Comparison of ENCODE assay signal across 17 cellular contexts in the genomic region with DNA sequence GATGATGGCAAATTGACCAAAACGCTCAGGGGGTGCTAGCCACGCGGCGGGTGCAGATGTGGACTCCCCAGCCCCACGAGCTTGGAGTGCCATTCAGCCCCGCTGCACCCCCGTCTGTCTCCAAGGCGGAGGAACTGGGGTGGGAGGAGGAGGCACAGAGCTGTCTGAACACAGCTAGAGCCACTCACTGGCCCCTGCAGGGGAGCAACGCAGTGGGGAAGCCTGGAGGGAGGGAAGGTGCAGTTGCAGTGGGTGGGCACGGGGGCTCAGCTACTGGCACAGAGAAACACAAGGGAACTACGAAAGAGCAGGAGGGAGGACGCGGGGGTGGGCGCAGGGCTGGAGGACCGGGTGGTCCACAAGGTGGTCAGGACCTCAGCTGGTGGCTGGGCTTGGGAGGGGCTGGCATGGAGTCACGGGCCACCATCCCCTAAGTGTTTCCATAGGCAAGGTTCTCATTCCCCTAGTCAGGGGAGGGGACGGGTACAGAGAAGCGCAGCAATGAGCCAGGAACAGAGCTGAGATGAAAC. TPM values are rescaled to one million over a fixed set of nuclear protein-coding genes. Genes with fewer than 3 reads are reported as not detected.
DNase-seq lines count a peak whose midpoint lies in the region; ATAC-seq and TF ChIP-seq lines count a peak whose summit lies in the region.
"Had no signal": no experiment of that assay in that cellular context is flagged by ENCODE, and none has a peak within 500 bp of the region (broad histone marks: within the 10 kb centered on the region; RNA-seq: fewer than 3 reads in every experiment).

No MANE protein-coding gene starts in this region.

- no peak for TF ChIP-seq POLR2A in sigmoid colon (IDR thresholded peaks at IDR 0.05)

- no peak overlapping the region for H2AFZ ChIP-seq in GM23248

- H3K9me2 ChIP-seq in GM23248 (ENCODE audit: insufficient read depth): no peaks in the 10 kb centered on the region

- H3F3A ChIP-seq in GM23248 (ENCODE audit: insufficient read depth): peaks cover 13% of the 10 kb centered on the region

- ATAC-seq in activated naive CD8-positive, alpha-beta T cell treated with anti-CD3 and anti-CD28 coated beads, Interleukin-2, amount 50 U/mL, for 24 hours: no peak

- no peak overlapping the region for H3K9ac ChIP-seq in GM23248
- H3K9ac ChIP-seq: BLaER1 had no signal

- no peak overlapping the region for H3K4me2 ChIP-seq in GM23248 (ENCODE audit: unreplicated experiment)
- H3K4me2 ChIP-seq: BLaER1 had no signal

- H3K36me3 ChIP-seq in sigmoid colon (peaks cover 0 to 19% (median 3%) of the 10 kb centered on the region in 4 donors), GM23248 (ENCODE audit: low read depth) (no peaks in the 10 kb centered on the region)
- H3K36me3 ChIP-seq: HAP-1 had no signal

- no peaks in the 10 kb centered on the region for H3K4me1 Mint-ChIP-seq in activated naive CD8-positive, alpha-beta T cell treated with anti-CD3 and anti-CD28 coated beads for 36 hours
- no peaks in the 10 kb centered on the region for H3K4me1 Mint-ChIP-seq in activated naive CD8-positive, alpha-beta T cell treated with anti-CD3 and anti-CD28 coated beads, Interleukin-2, amount 50 U/mL, for 24 hours
- no peaks in the 10 kb centered on the region for H3K4me1 Mint-ChIP-seq in chondrocyte (ENCODE audit: low read depth)
- no peaks in the 10 kb centered on the region for H3K4me1 Mint-ChIP-seq in neural crest cell

- H3K27me3 ChIP-seq in sigmoid colon: no peaks in the 10 kb centered on the region
- H3K27me3 ChIP-seq in GM23248 (replicated peaks; ENCODE audit: insufficient read depth): no peaks in the 10 kb centered on the region
- H3K27me3 ChIP-seq: BLaER1 had no signal

- no peak for DNase-seq in activated naive CD8-positive, alpha-beta T cell treated with anti-CD3 and anti-CD28 coated beads for 36 hours
- DNase-seq in activated naive CD8-positive, alpha-beta T cell treated with anti-CD3 and anti-CD28 coated beads, Interleukin-2, amount 50 U/mL, for 24 hours: no peak
- DNase-seq in chondrocyte (ENCODE audit: low spot score): peak; percentile 78
- no peak for DNase-seq in neural crest cell (ENCODE audit: low read depth, low spot score)
- no peak for DNase-seq in NCI-H82 (lab: John Stamatoyannopoulos, UW)
- no peak for DNase-seq in sigmoid colon
- DNase-seq in GM23248: no peak
- DNase-seq: 8988T; Calu3; CD4-positive, alpha-beta memory T cell; DMS79 treated with DMSO at 0.1 percent for 48 hours; GF-D8 had no signal

- no peaks in the 10 kb centered on the region for H3K27me3 Mint-ChIP-seq in activated naive CD8-positive, alpha-beta T cell treated with anti-CD3 and anti-CD28 coated beads for 36 hours
- no peaks in the 10 kb centered on the region for H3K27me3 Mint-ChIP-seq in activated naive CD8-positive, alpha-beta T cell treated with anti-CD3 and anti-CD28 coated beads, Interleukin-2, amount 50 U/mL, for 24 hours
- H3K27me3 Mint-ChIP-seq in chondrocyte (ENCODE audit: low read depth): no peaks in the 10 kb centered on the region
- no peaks in the 10 kb centered on the region for H3K27me3 Mint-ChIP-seq in neural crest cell (ENCODE audit: low read depth)
- H3K27me3 Mint-ChIP-seq: CD4-positive, alpha-beta memory T cell; IgD-negative memory B cell had no signal

- H3K4me3 Mint-ChIP-seq in activated naive CD8-positive, alpha-beta T cell treated with anti-CD3 and anti-CD28 coated beads for 36 hours: no peak overlapping the region
- no peak overlapping the region for H3K4me3 Mint-ChIP-seq in activated naive CD8-positive, alpha-beta T cell treated with anti-CD3 and anti-CD28 coated beads, Interleukin-2, amount 50 U/mL, for 24 hours
- no peak overlapping the region for H3K4me3 Mint-ChIP-seq in chondrocyte (ENCODE audit: unreplicated experiment)
- no peak overlapping the region for H3K4me3 Mint-ChIP-seq in neural crest cell
- H3K4me3 Mint-ChIP-seq: CD14-positive monocyte; CD4-positive, alpha-beta memory T cell; IgD-negative memory B cell had no signal

- in situ Hi-C loops in GM23248 (cut with MboI): no loop called here

- peaks cover 31% of the 10 kb centered on the region for H3K36me3 Mint-ChIP-seq in activated naive CD8-positive, alpha-beta T cell treated with anti-CD3 and anti-CD28 coated beads for 36 hours
- H3K36me3 Mint-ChIP-seq in activated naive CD8-positive, alpha-beta T cell treated with anti-CD3 and anti-CD28 coated beads, Interleukin-2, amount 50 U/mL, for 24 hours (ENCODE audit: low read depth): peaks cover 30% of the 10 kb centered on the region
- H3K36me3 Mint-ChIP-seq in chondrocyte (ENCODE audit: low read depth): peaks cover 19% of the 10 kb centered on the region
- H3K36me3 Mint-ChIP-seq in neural crest cell (ENCODE audit: low read depth): peaks cover 3% of the 10 kb centered on the region

- H3K9me3 ChIP-seq in sigmoid colon (no peaks in the 10 kb centered on the region), GM23248 (ENCODE audit: low read depth) (no peaks in the 10 kb centered on the region)
- H3K9me3 ChIP-seq: BLaER1, HAP-1 had no signal

- TF ChIP-seq CTCF in chondrocyte (IDR thresholded peaks at IDR 0.05): no peak
- TF ChIP-seq CTCF in neural crest cell (conservative IDR thresholded peaks at IDR 0.05): no peak
- TF ChIP-seq CTCF in sigmoid colon (IDR thresholded peaks at IDR 0.05): no peak

- H3K27ac Mint-ChIP-seq in activated naive CD8-positive, alpha-beta T cell treated with anti-CD3 and anti-CD28 coated beads for 36 hours: peak overlapping the region; percentile 51
- no peak overlapping the region for H3K27ac Mint-ChIP-seq in activated naive CD8-positive, alpha-beta T cell treated with anti-CD3 and anti-CD28 coated beads, Interleukin-2, amount 50 U/mL, for 24 hours
- H3K27ac Mint-ChIP-seq in chondrocyte (ENCODE audit: unreplicated experiment): no peak overlapping the region
- peak overlapping the region; percentile 12 for H3K27ac Mint-ChIP-seq in neural crest cell (ENCODE audit: unreplicated experiment)

- no peak for TF ChIP-seq EP300 in sigmoid colon (IDR thresholded peaks at IDR 0.05)

- intact Hi-C loops in sigmoid colon (cut with DNase I): no loop called here

- H3K9me3 Mint-ChIP-seq in activated naive CD8-positive, alpha-beta T cell treated with anti-CD3 and anti-CD28 coated beads for 36 hours: no peaks in the 10 kb centered on the region
- H3K9me3 Mint-ChIP-seq in activated naive CD8-positive, alpha-beta T cell treated with anti-CD3 and anti-CD28 coated beads, Interleukin-2, amount 50 U/mL, for 24 hours: no peaks in the 10 kb centered on the region
- H3K9me3 Mint-ChIP-seq in chondrocyte (ENCODE audit: low read depth) (no peaks in the 10 kb centered on the region), neural crest cell (peaks cover 4% of the 10 kb centered on the region)
- H3K9me3 Mint-ChIP-seq: CD4-positive, alpha-beta memory T cell; IgD-negative memory B cell had no signal

- no peak overlapping the region for H3K4me3 ChIP-seq in sigmoid colon
- no peak overlapping the region for H3K4me3 ChIP-seq in GM23248
- H3K4me3 ChIP-seq: BLaER1, HAP-1 had no signal

- H3K4me1 ChIP-seq in sigmoid colon: peaks cover 0 to 16% (median 8%) of the 10 kb centered on the region in 4 donors
- H3K4me1 ChIP-seq in GM23248 (ENCODE audit: insufficient read depth): peaks cover 15% of the 10 kb centered on the region
- H3K4me1 ChIP-seq: BLaER1, HAP-1 had no signal

- WGBS in sigmoid colon, 2 donors: 96 to 97% methylated on average over 18 of the region's 18 CpGs
- WGBS in GM23248 (ENCODE audit: low coverage in 1 of 2, low lambda C conversion rate in 2 of 2, missing lambda C conversion rate in 2 of 2), 2 experiments: 95 to 97% methylated on average over 16 to 18 of the region's 18 CpGs

- H3K27ac ChIP-seq in sigmoid colon (no peak overlapping the region), GM23248 (no peak overlapping the region)
- H3K27ac ChIP-seq: BLaER1, HL-60 had no signal

- H3K79me2 ChIP-seq in GM23248 (ENCODE audit: insufficient read depth): no peaks in the 10 kb centered on the region

- H4K20me1 ChIP-seq in GM23248 (ENCODE audit: insufficient read depth): no peaks in the 10 kb centered on the region
- H4K20me1 ChIP-seq: BLaER1 had no signal

RNA-seq across cellular contexts. Expression of a gene that starts 46.3 kb away (rescaled TPM):
- 10 to 100 TPM; 31.6 to 34.7 TPM for total RNA-seq in activated naive CD8-positive, alpha-beta T cell treated with anti-CD3 and anti-CD28 coated beads for 36 hours
- total RNA-seq in chondrocyte: 42.9 to 49.4 TPM (median 46.1 TPM) in 3 replicates
- 16.1 and 17.5 TPM in 2 replicates for total RNA-seq in neural crest cell
- total RNA-seq in sigmoid colon: 10 to 100 TPM; 20.3 to 32.3 (median 24.4) TPM
- polyA plus RNA-seq in sigmoid colon: 10 to 100 TPM; 14.6 to 22.7 (median 21.0) TPM
- total RNA-seq in GM23248 (2014; rRNA removed; shearing (Covaris generic)): 36.0 and 45.6 TPM in 2 replicates
- 25.1 and 26.7 TPM in 2 replicates for polyA plus RNA-seq in GM23248 (2016; fragmentation: Nextera tagmentation; extraction: Ambion mirVana)

Comparison
In these comparisons a context has a peak if more than half of its experiments do, and no peak if none do; other contexts are left out.
1. H3K27ac Mint-ChIP-seq: peak in activated naive CD8-positive, alpha-beta T cell treated with anti-CD3 and anti-CD28 coated beads for 36 hours (single experiment) and neural crest cell (single experiment); none in activated naive CD8-positive, alpha-beta T cell treated with anti-CD3 and anti-CD28 coated beads, Interleukin-2, amount 50 U/mL, for 24 hours (single experiment) and chondrocyte (single experiment).